In genomic region chr4:67714248-67714583, GRCh38 we compare ENCODE assay signal across 8 cellular contexts. TPM values are rescaled to one million over a fixed set of nuclear protein-coding genes. Genes with fewer than 3 reads are reported as not detected.
DNase-seq lines count a peak whose midpoint lies in the region; ATAC-seq lines count a peak whose summit lies in the region.

No MANE protein-coding gene starts in this region.

- in situ Hi-C loops in GM23248 (cut with MboI), result no loop called here

- peak overlapping the region; percentile 13 for H3K4me2 ChIP-seq in GM23248 (ENCODE audit: unreplicated experiment)

- DNase-seq in GM23248 (no peak), SJSA1 (ENCODE audit: low read depth in 1 of 2, low spot score in 2 of 2) (peak; percentile 78 to 87), renal cortical epithelial cell (ENCODE audit: low read depth) (peak; percentile 54), midbrain (lab: John Stamatoyannopoulos, UW) (no peak), NCI-H526 treated with DMSO at 0.1 percent for 48 hours (lab: John Stamatoyannopoulos, UW) (no peak), NCI-H1105 (lab: John Stamatoyannopoulos, UW) (no peak), aorta (no peak)

- H3K4me1 ChIP-seq in GM23248 (ENCODE audit: insufficient read depth) (peaks cover 13% of the 10 kb centered on the region), SJSA1 (replicated peaks) (peaks cover 26% of the 10 kb centered on the region), aorta (ENCODE audit: control insufficient read depth in 1 of 2, insufficient read depth in 2 of 2, low read length in 2 of 2) (no peaks in the 10 kb centered on the region)

- H3K9ac ChIP-seq in GM23248, result no peak overlapping the region

- H3K36me3 ChIP-seq in GM23248 (ENCODE audit: low read depth) (no peaks in the 10 kb centered on the region), SJSA1 (peaks cover 3% of the 10 kb centered on the region; the same call in 1 of the 2 replicates), aorta (ENCODE audit: control insufficient read depth in 1 of 2, insufficient read depth in 2 of 2, low read length in 1 of 2) (peaks cover 0 to 2% of the 10 kb centered on the region in 2 donors)

- H3K27me3 ChIP-seq in GM23248 (replicated peaks; ENCODE audit: insufficient read depth), result no peaks in the 10 kb centered on the region
- H3K27me3 ChIP-seq in SJSA1 (replicated peaks), result no peaks in the 10 kb centered on the region
- no peaks in the 10 kb centered on the region for H3K27me3 ChIP-seq in aorta (ENCODE audit: control insufficient read depth in 1 of 2, insufficient read depth in 2 of 2, low read length in 1 of 2)

- H3K9me3 ChIP-seq in GM23248 (ENCODE audit: low read depth), result no peaks in the 10 kb centered on the region
- H3K9me3 ChIP-seq in SJSA1 (replicated peaks), result no peaks in the 10 kb centered on the region
- H3K9me3 ChIP-seq in aorta (ENCODE audit: control insufficient read depth, low read length), result no peaks in the 10 kb centered on the region

- peaks cover 24% of the 10 kb centered on the region for H3K79me2 ChIP-seq in GM23248 (ENCODE audit: insufficient read depth)

- ATAC-seq in GM18861 (IDR thresholded peaks at IDR 0.05; ENCODE audit: unreplicated experiment) (peak; percentile 71), aorta (ENCODE audit: low FRiP score) (no peak)

- H2AFZ ChIP-seq in GM23248, result peak overlapping the region; percentile 27; the same call in 1 of the 2 replicates

- 93 to 100% methylated on average over 1 of the region's 1 CpG for WGBS in GM23248 (ENCODE audit: low coverage in 1 of 2, low lambda C conversion rate in 2 of 2, missing lambda C conversion rate in 2 of 2), 2 experiments
- WGBS in aorta, 2 donors, result 94 to 96% methylated on average over 1 of the region's 1 CpG

- H3K9me2 ChIP-seq in GM23248 (ENCODE audit: insufficient read depth), result no peaks in the 10 kb centered on the region

- H4K20me1 ChIP-seq in GM23248 (ENCODE audit: insufficient read depth), result no peaks in the 10 kb centered on the region

- H3K27ac ChIP-seq in GM23248, result peak overlapping the region; percentile 36
- peak overlapping the region; percentile 65 for H3K27ac ChIP-seq in SJSA1
- H3K27ac ChIP-seq in aorta (ENCODE audit: low read depth in 1 of 2, low read length in 2 of 2), result no peak overlapping the region

- H3K4me3 ChIP-seq in GM23248, result no peak overlapping the region
- no peak overlapping the region for H3K4me3 ChIP-seq in SJSA1
- no peak overlapping the region for H3K4me3 ChIP-seq in aorta (ENCODE audit: low read length in 2 of 2)

- 0 out of 2 replicates have a peak, but pooled peaks cover 13% of the 10 kb centered on the region for H3F3A ChIP-seq in GM23248 (ENCODE audit: insufficient read depth)

- intact Hi-C loops in aorta (cut with DNase I), result no loop called here

RNA-seq across cellular contexts. Expression of gene UBA6, which starts 13.3 kb away (rescaled TPM):
- 61.9 and 250 TPM in 2 replicates for total RNA-seq in GM23248 (2014; rRNA removed; shearing (Covaris generic))
- 32.6 and 38.8 TPM in 2 replicates for polyA plus RNA-seq in GM23248 (2016; fragmentation: Nextera tagmentation; extraction: Ambion mirVana)
- 118 and 207 TPM in 2 replicates for total RNA-seq in SJSA1 (2014; rRNA removed; shearing (Covaris generic))
- total RNA-seq in renal cortical epithelial cell, result 230 and 342 TPM in 2 replicates
- total RNA-seq in aorta, result 10 to 100 TPM; 43.4 to 63.2 TPM
- 10 to 100 TPM in 1 of 2 donors, 1 to 10 TPM in 1; 9.4 to 11.2 TPM for polyA plus RNA-seq in aorta

RNA-seq across cellular contexts. Expression of gene GNRHR, which starts 40.0 kb away (rescaled TPM):
- total RNA-seq in GM23248 (2014; rRNA removed; shearing (Covaris generic)), result not detected in 2 replicates
- polyA plus RNA-seq in GM23248 (2016; fragmentation: Nextera tagmentation; extraction: Ambion mirVana) (0.08 TPM in 1 of 2 replicates, not detected in the other), aorta (not detected)
- not detected in 2 replicates for total RNA-seq in SJSA1 (2014; rRNA removed; shearing (Covaris generic))
- total RNA-seq in renal cortical epithelial cell (not detected in 2 replicates), aorta (not detected)

Comparison
In these comparisons a context has a peak if more than half of its experiments do, and no peak if none do; other contexts are left out.
1. DNase-seq: peak in SJSA1 (2 of 2) and renal cortical epithelial cell (single experiment); none in GM23248 (single experiment), midbrain (single experiment), NCI-H526 treated with DMSO at 0.1 percent for 48 hours (single experiment), NCI-H1105 (single experiment) and aorta (0 of 2).
2. H3K27ac ChIP-seq: peak in GM23248 (single experiment) and SJSA1 (single experiment); none in aorta (0 of 2).